Comparison of ENCODE assay signal across 8 cellular contexts in genomic region chr12:96516472-96517417, GRCh38. TPM values are rescaled to one million over a fixed set of nuclear protein-coding genes. Genes with fewer than 3 reads are reported as not detected.
DNase-seq lines count a peak whose midpoint lies in the region; ATAC-seq, FAIRE-seq and TF ChIP-seq lines count a peak whose summit lies in the region.

No MANE protein-coding gene starts in this region.

- in situ Hi-C loops in KBM-7 (cut with MboI; ENCODE audit: low pct_unique_long_range_greater_than_20kb, low sequenced_read_pairs), result no loop called here

- no peaks in the 10 kb centered on the region for H3K9me3 ChIP-seq in pancreas
- H3K9me3 ChIP-seq in upper lobe of left lung, result no peaks in the 10 kb centered on the region

- TF ChIP-seq CTCF in pancreas (IDR thresholded peaks at IDR 0.05), result peak in 2 of 4 donors; percentile 48 to 51
- peak; percentile 41 to 85 (median 70) for TF ChIP-seq CTCF in upper lobe of left lung (IDR thresholded peaks at IDR 0.05)

- ATAC-seq in GM21576 (IDR thresholded peaks at IDR 0.05; ENCODE audit: unreplicated experiment) (peak; percentile 61), pancreas (peak; percentile 60 to 88 (median 84)), upper lobe of left lung (ENCODE audit: low FRiP score in 2 of 2) (peak in 1 of 2 donors; percentile 82)

- peaks cover 0 to 3% (median 0%) of the 10 kb centered on the region in 4 donors for H3K27me3 ChIP-seq in pancreas
- H3K27me3 ChIP-seq in upper lobe of left lung, result no peaks in the 10 kb centered on the region

- peak; percentile 95 for FAIRE-seq in pancreas (lab: Jason Lieb, UNC)

- H3K36me3 ChIP-seq in pancreas (no peaks in the 10 kb centered on the region), upper lobe of left lung (no peaks in the 10 kb centered on the region)

- intact Hi-C loops in pancreas (cut with DNase I), result loop anchor here (5.0 to 10.0 kb wide), 2 partner anchors 452 to 454 kb away; no protein-coding TSS in a partner anchor

- H3K27ac ChIP-seq in pancreas, result no peak overlapping the region
- no peak overlapping the region for H3K27ac ChIP-seq in upper lobe of left lung

- H3K4me1 ChIP-seq in pancreas (no peaks in the 10 kb centered on the region), upper lobe of left lung (peaks cover 0 to 14% (median 4%) of the 10 kb centered on the region in 4 donors)

- WGBS in pancreas, 2 donors, result 25 to 33% methylated on average over 8 of the region's 8 CpGs
- 32 to 34% methylated on average over 8 of the region's 8 CpGs for WGBS in upper lobe of left lung, 2 donors

- TF ChIP-seq EP300 in upper lobe of left lung (IDR thresholded peaks at IDR 0.05), result no peak

- no peak overlapping the region for H3K4me3 ChIP-seq in pancreas
- no peak overlapping the region for H3K4me3 ChIP-seq in upper lobe of left lung

- peak; percentile 77 for DNase-seq in EH (ENCODE audit: low read depth)
- DNase-seq in KBM-7, result peak; percentile 84
- DNase-seq in SIG-M5 (lab: John Stamatoyannopoulos, UW), result peak; percentile 2
- DNase-seq in activated effector memory CD4-positive, alpha-beta T cell treated with anti-CD3 and anti-CD28 coated beads, Interleukin-2, amount 50 U/mL, for 16 hours, result peak; percentile 93
- peak; percentile 51 for DNase-seq in foreskin melanocyte
- peak in 5 of 6 donors; percentile 22 to 81 (median 59) for DNase-seq in pancreas
- peak in 1 of 2 donors; percentile 81 for DNase-seq in upper lobe of left lung

- no peak for TF ChIP-seq POLR2A in upper lobe of left lung (IDR thresholded peaks at IDR 0.05)

RNA-seq across cellular contexts. Expression of gene CFAP54, which starts 27.4 kb away (rescaled TPM):
- total RNA-seq in pancreas, result under 1 TPM; 0.03 to 0.21 (median 0.14) TPM
- under 1 TPM; 0.02 to 0.04 TPM for polyA plus RNA-seq in pancreas
- total RNA-seq in upper lobe of left lung, result 10 to 100 TPM in 3 of 6 donors, 1 to 10 TPM in 2, under 1 TPM in 1; 0.66 to 48.8 (median 7.4) TPM
